In the genomic region with DNA sequence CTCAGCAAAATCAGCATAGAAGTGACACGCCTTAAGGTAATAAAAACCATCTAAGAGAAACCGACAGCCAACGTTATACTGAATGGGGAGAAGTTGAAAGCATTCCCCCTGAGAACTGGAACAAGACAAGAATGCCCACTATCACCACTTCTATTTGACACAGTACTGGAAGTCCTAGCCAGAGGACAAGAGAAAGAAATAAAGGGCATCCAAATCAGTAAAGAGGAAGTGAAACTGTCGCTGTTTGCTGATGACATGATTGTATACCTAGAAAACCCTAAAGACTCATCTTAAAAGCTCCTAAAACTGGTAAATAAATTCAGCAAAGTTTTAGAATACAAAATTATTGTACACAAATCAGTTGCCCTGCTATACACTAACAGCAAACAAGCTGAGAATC, we compare ENCODE assay signal across 16 cellular contexts.
"Had no signal": no experiment of that assay in that cellular context is flagged by ENCODE, and none has a peak within 500 bp of the region (broad histone marks: within the 10 kb centered on the region; RNA-seq: fewer than 3 reads in every experiment).

No MANE protein-coding gene starts in this region.

- H3K4me3 ChIP-seq: esophagus muscularis mucosa, psoas muscle, spleen, tibial nerve, vagina had no signal

- ATAC-seq: activated CD8-positive, alpha-beta T cell treated with anti-CD3 and anti-CD28 coated beads, Interleukin-2, amount 10 ng/mL, durations not matched to agents 7 days and 5 days; activated naive CD8-positive, alpha-beta T cell treated with anti-CD3 and anti-CD28 coated beads, Interleukin-2, amount 50 U/mL, for 24 hours; left colon; psoas muscle; sciatic nerve; stimulated activated memory B cell treated with anti-CD40 and anti-IgM and Interleukin-4, amounts not matched to agents 10 μg/mL and 1 μg/mL and 100 μg/mL, for 72 hours had no signal

- H3K4me1 ChIP-seq: esophagus muscularis mucosa, psoas muscle, spleen, tibial nerve, vagina had no signal

- H3K36me3 ChIP-seq: esophagus muscularis mucosa, spleen, tibial nerve, vagina had no signal

- H3K27me3 ChIP-seq: esophagus muscularis mucosa, spleen, tibial nerve, vagina had no signal

- H3K27ac ChIP-seq: esophagus muscularis mucosa, psoas muscle, spleen, tibial nerve, vagina, VCaP had no signal

- DNase-seq: activated CD8-positive, alpha-beta T cell treated with anti-CD3 and anti-CD28 coated beads, Interleukin-2, amount 10 ng/mL, durations not matched to agents 7 days and 5 days; activated naive CD4-positive, alpha-beta T cell treated with Interleukin-2 at 50 U/mL for 16 hours; activated naive CD8-positive, alpha-beta T cell treated with anti-CD3 and anti-CD28 coated beads, Interleukin-2, amount 50 U/mL, for 24 hours; glutamatergic neuron; left colon; mammary epithelial cell; occipital lobe; psoas muscle; spleen; stimulated activated CD4-positive, alpha-beta T cell treated with anti-CD3 and anti-CD28 coated beads, Interleukin-1b, Interleukin-23, amount 100 ng/mL, for 48 hours had no signal
